Comparison of ENCODE assay signal across 7 cellular contexts in the genomic region with DNA sequence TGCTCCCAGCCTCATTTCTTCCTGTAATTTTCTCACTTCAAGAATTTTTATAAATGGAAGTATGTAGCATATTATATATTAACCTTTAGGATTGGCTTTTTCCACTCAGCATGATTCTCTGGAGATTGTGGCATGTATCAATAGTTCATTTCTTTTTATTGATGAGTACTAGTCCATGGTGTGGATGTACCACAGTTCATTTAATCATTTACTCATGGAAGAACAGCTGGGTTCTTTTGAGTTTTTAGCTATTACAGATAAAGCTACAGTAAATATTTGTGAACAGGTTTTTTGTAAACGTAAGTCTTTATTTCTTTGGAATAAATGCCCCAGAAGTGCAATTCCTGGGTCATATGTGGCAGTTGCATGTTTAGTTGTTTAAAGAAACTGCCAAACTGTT.
"Had no signal": no experiment of that assay in that cellular context is flagged by ENCODE, and none has a peak within 500 bp of the region (broad histone marks: within the 10 kb centered on the region; RNA-seq: fewer than 3 reads in every experiment).

No MANE protein-coding gene starts in this region.

- DNase-seq: HCEC 1CT had no signal

- H3K27ac Mint-ChIP-seq: GM23338, IgD-negative memory B cell had no signal

- H3K9me3 Mint-ChIP-seq: GM23338, H9, IgD-negative memory B cell had no signal

- H3K4me3 Mint-ChIP-seq: GM23338, H9, IgD-negative memory B cell had no signal

- H3K4me3 ChIP-seq: GM23338 had no signal

- H3K4me1 Mint-ChIP-seq: GM23338 had no signal

- FAIRE-seq: H1, H54, HTR-8/SVneo had no signal

- H3K27me3 Mint-ChIP-seq: IgD-negative memory B cell had no signal
